In the genomic region with DNA sequence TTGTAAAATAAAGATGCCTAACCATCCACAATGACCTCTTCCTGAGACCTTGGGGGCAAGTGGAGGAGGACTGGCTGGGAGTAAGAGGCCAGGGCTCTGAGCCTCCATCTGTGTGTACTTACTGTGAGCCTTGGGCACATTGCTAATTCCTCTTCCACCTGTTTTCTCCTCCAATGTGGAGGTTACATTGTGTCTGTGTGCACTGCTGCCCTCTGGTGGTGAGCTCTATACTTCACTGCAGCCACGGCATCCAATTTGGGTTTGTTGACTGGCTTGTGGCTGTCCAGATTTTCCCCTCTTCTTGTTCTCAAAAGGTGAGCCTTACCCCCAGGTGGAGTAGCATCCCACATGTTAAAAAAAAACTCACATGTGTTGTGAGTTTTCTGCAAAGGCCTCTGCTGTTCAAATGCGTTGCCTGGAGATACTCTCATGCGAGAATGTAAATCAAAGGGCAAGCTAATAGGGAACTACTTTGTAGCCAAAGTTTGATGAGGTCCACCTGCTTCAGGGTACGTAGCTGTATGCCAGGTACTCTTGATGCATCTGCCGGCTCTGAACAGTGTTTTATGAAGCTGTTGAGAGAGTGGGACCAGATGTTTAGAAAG, we compare ENCODE assay signal across 8 cellular contexts.
DNase-seq lines count a peak whose midpoint lies in the region; ATAC-seq and TF ChIP-seq lines count a peak whose summit lies in the region.

No MANE protein-coding gene starts in this region.

- peak; percentile 15 to 55 for DNase-seq in NCI-H1930 (lab: John Stamatoyannopoulos, UW)
- peak; percentile 57 for DNase-seq in UCSD-AML1 (lab: John Stamatoyannopoulos, UW; ENCODE audit: unreplicated experiment)
- DNase-seq in T47D (ENCODE audit: low read depth in 1 of 2, low spot score in 1 of 2): peak; percentile 46 to 73
- peak; percentile 85 for DNase-seq in inferior parietal cortex (ENCODE audit: extremely low spot score)
- peak; percentile 81 for DNase-seq in stimulated activated CD4-positive, alpha-beta T cell treated with anti-CD3 and anti-CD28 coated beads, Interleukin-15, amount 100 ng/mL, for 24 hours

- peak; percentile 86 for ATAC-seq in HG02759 (IDR thresholded peaks at IDR 0.05; ENCODE audit: unreplicated experiment)
- no peak for ATAC-seq in GM18873 (IDR thresholded peaks at IDR 0.05; ENCODE audit: low FRiP score, unreplicated experiment)

- peak; percentile 88 for TF ChIP-seq CTCF in GM12872 (IDR thresholded peaks at IDR 0.05; ENCODE audit: insufficient read depth, low read depth, low read length)

- in situ Hi-C loops in T47D (cut with HindIII; ENCODE audit: low pct_unique_long_range_greater_than_20kb, low sequenced_read_pairs): no loop called here

Comparison
In these comparisons a context has a peak if more than half of its experiments do, and no peak if none do; other contexts are left out.
1. DNase-seq: peak in every context shown above with its lines; median percentile 85 in inferior parietal cortex; 81 in stimulated activated CD4-positive, alpha-beta T cell treated with anti-CD3 and anti-CD28 coated beads, Interleukin-15, amount 100 ng/mL, for 24 hours; 60 in T47D; 57 in UCSD-AML1; 35 in NCI-H1930.